23 cellular contexts compared by ENCODE assay signal in genomic region chr22:44580756-44581435, GRCh38.
DNase-seq lines count a peak whose midpoint lies in the region; ATAC-seq, FAIRE-seq and TF ChIP-seq lines count a peak whose summit lies in the region.
"Had no signal": no experiment of that assay in that cellular context is flagged by ENCODE, and none has a peak within 500 bp of the region (broad histone marks: within the 10 kb centered on the region; RNA-seq: fewer than 3 reads in every experiment).

No MANE protein-coding gene starts in this region.

- intact Hi-C loops in kidney (cut with DNase I) (no loop called here), sigmoid colon (cut with DNase I) (no loop called here)

- H3K4me1 ChIP-seq in kidney (ENCODE audit: control insufficient read depth in 1 of 2, insufficient read depth in 1 of 2, low read depth in 1 of 2, low read length in 2 of 2) (no peaks in the 10 kb centered on the region), sigmoid colon (no peaks in the 10 kb centered on the region)
- H3K4me1 ChIP-seq: colonic mucosa, foreskin keratinocyte had no signal

- peak; percentile 31 for DNase-seq in activated effector memory CD4-positive, alpha-beta T cell treated with anti-CD3 and anti-CD28 coated beads, Interleukin-2, amount 50 U/mL, for 16 hours
- DNase-seq in activated effector memory CD4-positive, alpha-beta T cell treated with Interleukin-2 at 50 U/mL for 16 hours = no peak
- DNase-seq in H7 (peak; percentile 69), kidney (peak; percentile 26), sigmoid colon (peak; percentile 27), NCI-H2081 treated with DMSO at 0.1 percent for 48 hours (lab: John Stamatoyannopoulos, UW) (no peak)
- DNase-seq: activated CD4-positive, alpha-beta T cell treated with anti-CD3 and anti-CD28 coated beads, Interleukin-2, amount 10 ng/mL, durations not matched to agents 24 days and 14 days; activated naive CD4-positive, alpha-beta T cell treated with anti-CD3 and anti-CD28 coated beads, Interleukin-2, amount 10 ng/mL, durations not matched to agents 7 days and 5 days; AML-193; CD4-positive, alpha-beta memory T cell; colonic mucosa; effector memory CD8-positive, alpha-beta T cell; foreskin keratinocyte; naive B cell; NCI-H524; stimulated activated naive B cell treated with anti-CD40 and anti-IgM and Interleukin-4, amounts not matched to agents 10 μg/mL and 1 μg/mL and 100 μg/mL, for 72 hours had no signal

- no peak for TF ChIP-seq POLR2A in sigmoid colon (IDR thresholded peaks at IDR 0.05)

- H3K9ac ChIP-seq in kidney (ENCODE audit: low read length in 2 of 2) = no peak overlapping the region

- no peak overlapping the region for H3K27ac ChIP-seq in kidney (ENCODE audit: low read depth in 2 of 2, low read length in 2 of 2)
- H3K27ac ChIP-seq in sigmoid colon = no peak overlapping the region
- H3K27ac ChIP-seq: colonic mucosa, foreskin keratinocyte had no signal

- TF ChIP-seq EP300 in sigmoid colon (IDR thresholded peaks at IDR 0.05) = no peak

- H3K27me3 ChIP-seq in H7 (ENCODE audit: control insufficient read depth, insufficient read depth, low read length) (no peaks in the 10 kb centered on the region), sigmoid colon (peaks cover 0 to 39% (median 6%) of the 10 kb centered on the region in 3 donors)
- H3K27me3 ChIP-seq: colonic mucosa had no signal

- H3K36me3 ChIP-seq in H7 (replicated peaks; ENCODE audit: control insufficient read depth, insufficient read depth, low read length) = no peaks in the 10 kb centered on the region
- no peaks in the 10 kb centered on the region for H3K36me3 ChIP-seq in kidney (ENCODE audit: control insufficient read depth in 1 of 2, insufficient read depth in 2 of 2, low read length in 2 of 2)
- H3K36me3 ChIP-seq in sigmoid colon = no peaks in the 10 kb centered on the region
- H3K36me3 ChIP-seq: colonic mucosa had no signal

- no peak for FAIRE-seq in kidney (lab: Jason Lieb, UNC)
- FAIRE-seq: A204.1, bronchial epithelial cell, H1 had no signal

- TF ChIP-seq CTCF in kidney (IDR thresholded peaks at IDR 0.05; ENCODE audit: borderline replicate concordance, extremely low read depth, insufficient read depth) (no peak), sigmoid colon (IDR thresholded peaks at IDR 0.05) (no peak)

- ATAC-seq in GM19351 (IDR thresholded peaks at IDR 0.05; ENCODE audit: unreplicated experiment) (no peak), GM19455 (IDR thresholded peaks at IDR 0.05; ENCODE audit: unreplicated experiment) (no peak)
- ATAC-seq: effector memory CD8-positive, alpha-beta T cell; foreskin keratinocyte; left colon; Right ventricle myocardium inferior; stimulated activated naive B cell treated with anti-CD40 and anti-IgM and Interleukin-4, amounts not matched to agents 10 μg/mL and 1 μg/mL and 100 μg/mL, for 72 hours had no signal

- 76 to 80% methylated on average over 21 of the region's 21 CpGs for WGBS in sigmoid colon, 2 donors

- no peak overlapping the region for H3K4me3 ChIP-seq in H7 (ENCODE audit: insufficient read depth, low read depth, low read length)
- H3K4me3 ChIP-seq in kidney (ENCODE audit: low read length in 2 of 2) = no peak overlapping the region
- H3K4me3 ChIP-seq in sigmoid colon = no peak overlapping the region
- H3K4me3 ChIP-seq: colonic mucosa had no signal

- no peaks in the 10 kb centered on the region for H3K9me3 ChIP-seq in kidney (ENCODE audit: control insufficient read depth in 1 of 2, low read length in 2 of 2)
- no peaks in the 10 kb centered on the region for H3K9me3 ChIP-seq in sigmoid colon
- H3K9me3 ChIP-seq: colonic mucosa had no signal

Comparison
In these comparisons a context has a peak if more than half of its experiments do, and no peak if none do; other contexts are left out.
1. DNase-seq: peak in activated effector memory CD4-positive, alpha-beta T cell treated with anti-CD3 and anti-CD28 coated beads, Interleukin-2, amount 50 U/mL, for 16 hours (single experiment), H7 (single experiment), kidney (single experiment) and sigmoid colon (single experiment); none in activated effector memory CD4-positive, alpha-beta T cell treated with Interleukin-2 at 50 U/mL for 16 hours (single experiment) and NCI-H2081 treated with DMSO at 0.1 percent for 48 hours (single experiment).